ENCODE assay signal across 8 cellular contexts in the genomic region with DNA sequence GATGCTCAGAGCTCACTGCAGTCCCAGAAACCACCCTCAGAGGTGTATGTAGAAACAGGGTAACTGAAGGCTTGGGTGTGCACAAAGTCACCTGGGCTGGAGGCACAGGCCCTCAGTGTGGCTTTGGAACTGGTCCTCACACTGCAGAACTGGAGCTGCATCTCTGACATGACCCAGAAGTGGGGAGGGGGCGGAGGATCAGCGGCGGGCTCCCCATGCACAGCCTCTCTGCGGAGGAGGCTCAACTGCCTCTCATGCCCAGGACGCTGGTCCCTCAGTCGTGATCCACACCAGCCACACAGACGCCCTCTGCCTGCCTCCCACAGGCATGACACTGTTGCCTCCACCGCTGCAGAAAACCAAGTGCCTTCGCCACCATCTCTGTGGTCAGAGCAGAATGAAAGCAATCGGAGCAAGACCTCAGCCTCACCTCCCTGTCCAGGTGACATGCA.
DNase-seq lines count a peak whose midpoint lies in the region; ATAC-seq and TF ChIP-seq lines count a peak whose summit lies in the region.

No MANE protein-coding gene starts in this region.

- H3K9me3 ChIP-seq in CD8-positive, alpha-beta memory T cell (ENCODE audit: low read length), result no peaks in the 10 kb centered on the region

- H3K36me3 Mint-ChIP-seq in WTC11, result peaks cover 5% of the 10 kb centered on the region; the same call in 1 of the 2 replicates
- peaks cover 0 to 2% (median 0%) of the 10 kb centered on the region in 3 donors for H3K36me3 Mint-ChIP-seq in CD8-positive, alpha-beta memory T cell

- H3K27me3 ChIP-seq in CD8-positive, alpha-beta memory T cell (ENCODE audit: insufficient read depth, low read length, poor library complexity, severe bottlenecking), result peaks cover 7% of the 10 kb centered on the region

- no peaks in the 10 kb centered on the region for H3K36me3 ChIP-seq in CD8-positive, alpha-beta memory T cell (ENCODE audit: insufficient read depth, low read length)

- H3K9me3 Mint-ChIP-seq in WTC11, result peaks cover 20% of the 10 kb centered on the region
- H3K9me3 Mint-ChIP-seq in CD8-positive, alpha-beta memory T cell, result peaks cover 0 to 8% (median 5%) of the 10 kb centered on the region in 5 donors

- no peak overlapping the region for H3K27ac ChIP-seq in CD8-positive, alpha-beta memory T cell (ENCODE audit: low read depth, low read length)

- peak; percentile 69 for ATAC-seq in HG02981 (IDR thresholded peaks at IDR 0.05; ENCODE audit: unreplicated experiment)
- peak; percentile 95 for ATAC-seq in WTC11
- no peak for ATAC-seq in GM18858 (IDR thresholded peaks at IDR 0.05; ENCODE audit: unreplicated experiment)
- no peak for ATAC-seq in GM21723 (IDR thresholded peaks at IDR 0.05; ENCODE audit: unreplicated experiment)
- ATAC-seq in HG03175 (IDR thresholded peaks at IDR 0.05; ENCODE audit: unreplicated experiment), result no peak

- H3K4me3 ChIP-seq in CD8-positive, alpha-beta memory T cell (ENCODE audit: low read length), result no peak overlapping the region

- H3K4me1 Mint-ChIP-seq in WTC11, result no peaks in the 10 kb centered on the region
- H3K4me1 Mint-ChIP-seq in CD8-positive, alpha-beta memory T cell, result no peaks in the 10 kb centered on the region

- peaks cover 8% of the 10 kb centered on the region for H3K27me3 Mint-ChIP-seq in WTC11 (ENCODE audit: low read depth)
- peaks cover 21 to 43% of the 10 kb centered on the region in 2 donors for H3K27me3 Mint-ChIP-seq in CD8-positive, alpha-beta memory T cell

- H3K27ac Mint-ChIP-seq in WTC11, result no peak overlapping the region
- no peak overlapping the region for H3K27ac Mint-ChIP-seq in CD8-positive, alpha-beta memory T cell

- DNase-seq in EH (ENCODE audit: low read depth) (peak; percentile 36), WTC11 (ENCODE audit: low spot score) (peak; percentile 61), islet precursor cell (peak; percentile 80)
- DNase-seq in CD8-positive, alpha-beta memory T cell, result no peak

- CTCF ChIA-PET in WTC11 (lab: Charles Lee), result interaction anchor here (0.7 to 0.8 kb wide), 2 partner anchors 61 to 82 kb away, joined by 3 to 4 read pairs; no protein-coding TSS in a partner anchor
- CTCF ChIA-PET in CD8-positive, alpha-beta memory T cell (lab: Charles Lee), result no interaction called here

- H3K4me3 Mint-ChIP-seq in WTC11, result no peak overlapping the region
- no peak overlapping the region for H3K4me3 Mint-ChIP-seq in CD8-positive, alpha-beta memory T cell

- POLR2A ChIA-PET in WTC11 (lab: Charles Lee), result no interaction called here
- POLR2A ChIA-PET in CD8-positive, alpha-beta memory T cell (lab: Charles Lee), result no interaction called here

- 0 out of 2 replicates have a peak, but pooled peaks have one; percentile 22 for TF ChIP-seq CTCF in WTC11 (IDR thresholded peaks at IDR 0.05)

- no peaks in the 10 kb centered on the region for H3K4me1 ChIP-seq in CD8-positive, alpha-beta memory T cell (ENCODE audit: insufficient read depth, low read length)

TF ChIP-seq in WTC11, 78 proteins besides CTCF, POLR2A, EP300 and RAD21:
- TF ChIP-seq ZNF416 (CRISPR knock-in tag; IDR thresholded peaks at IDR 0.05), result no peak
- TF ChIP-seq ZNF121 (CRISPR knock-in tag; IDR thresholded peaks at IDR 0.05), result peak; percentile 97

Comparison
In these comparisons a context has a peak if more than half of its experiments do, and no peak if none do; other contexts are left out.
1. DNase-seq: peak in EH (single experiment), WTC11 (single experiment) and islet precursor cell (single experiment); none in CD8-positive, alpha-beta memory T cell (0 of 5).
2. ATAC-seq: peak in HG02981 (single experiment) and WTC11 (single experiment); none in GM18858 (single experiment), GM21723 (single experiment) and HG03175 (single experiment).